15 cellular contexts compared by ENCODE assay signal in the genomic region with DNA sequence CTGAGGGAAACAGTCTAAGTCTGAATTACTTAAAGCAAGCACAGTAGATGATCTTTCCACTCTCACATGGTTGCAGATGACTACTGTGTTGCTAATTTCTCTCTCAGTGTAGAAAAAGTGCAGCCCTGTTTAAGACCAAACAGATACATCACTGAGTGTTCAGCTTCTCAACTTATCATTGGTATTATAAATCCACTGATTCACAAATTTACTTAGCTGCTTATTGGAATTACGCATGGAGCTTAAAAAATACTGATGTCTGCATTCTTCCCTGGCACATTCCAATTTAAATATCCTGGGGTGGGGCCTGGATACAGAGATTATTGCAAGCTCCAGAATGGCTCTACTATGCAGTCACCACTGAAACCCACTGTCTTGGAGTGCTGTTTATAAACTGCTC.
DNase-seq lines count a peak whose midpoint lies in the region; ATAC-seq, FAIRE-seq and TF ChIP-seq lines count a peak whose summit lies in the region.
"Had no signal": no experiment of that assay in that cellular context is flagged by ENCODE, and none has a peak within 500 bp of the region (broad histone marks: within the 10 kb centered on the region; RNA-seq: fewer than 3 reads in every experiment).

No MANE protein-coding gene starts in this region.

- H3K4me1 ChIP-seq in keratinocyte (ENCODE audit: control insufficient read depth, extremely low read depth, insufficient read depth, low read length) = peaks cover 8% of the 10 kb centered on the region
- H3K4me1 ChIP-seq in mucosa of descending colon (ENCODE audit: low read depth) = no peaks in the 10 kb centered on the region
- no peaks in the 10 kb centered on the region for H3K4me1 ChIP-seq in naive thymus-derived CD4-positive, alpha-beta T cell (ENCODE audit: control insufficient read depth in 2 of 2, insufficient read depth in 2 of 2, low read length in 2 of 2)
- no peaks in the 10 kb centered on the region for H3K4me1 ChIP-seq in testis
- H3K4me1 ChIP-seq: pancreas, suprapubic skin had no signal

- H3K27ac ChIP-seq in brain microvascular endothelial cell (peak overlapping the region; percentile 91), keratinocyte (ENCODE audit: control insufficient read depth, insufficient read depth, low read length) (peak overlapping the region; percentile 69), testis (no peak overlapping the region)
- H3K27ac ChIP-seq in naive thymus-derived CD4-positive, alpha-beta T cell (ENCODE audit: low read depth, low read length) = no peak overlapping the region
- H3K27ac ChIP-seq: esophagus muscularis mucosa, pancreas, suprapubic skin had no signal

- no peak for TF ChIP-seq CTCF in brain microvascular endothelial cell (IDR thresholded peaks at IDR 0.05; ENCODE audit: low read depth, low read length, missing control alignments)
- TF ChIP-seq CTCF in keratinocyte (optimal IDR thresholded peaks at IDR 0.05 in 1 of 3, IDR thresholded peaks at IDR 0.05 in 1 of 3, conservative IDR thresholded peaks at IDR 0.05 in 1 of 3; ENCODE audit: extremely low read depth in 1 of 3, insufficient read depth in 2 of 3, low read length in 3 of 3) = no peak
- TF ChIP-seq CTCF in mucosa of descending colon (IDR thresholded peaks at IDR 0.05) = no peak
- no peak for TF ChIP-seq CTCF in testis (IDR thresholded peaks at IDR 0.05)

- H3K36me3 ChIP-seq in brain microvascular endothelial cell (replicated peaks) (no peaks in the 10 kb centered on the region), keratinocyte (ENCODE audit: control insufficient read depth in 2 of 2, extremely low read depth in 1 of 2, insufficient read depth in 2 of 2, low read length in 2 of 2) (no peaks in the 10 kb centered on the region), mucosa of descending colon (ENCODE audit: low read depth) (no peaks in the 10 kb centered on the region), testis (ENCODE audit: low read depth, missing control alignments) (no peaks in the 10 kb centered on the region)
- H3K36me3 ChIP-seq in naive thymus-derived CD4-positive, alpha-beta T cell (ENCODE audit: control insufficient read depth in 2 of 3, insufficient read depth in 3 of 3, low read length in 3 of 3) = no peaks in the 10 kb centered on the region
- H3K36me3 ChIP-seq: esophagus muscularis mucosa, pancreas, suprapubic skin had no signal

- H3K27ac Mint-ChIP-seq in naive thymus-derived CD4-positive, alpha-beta T cell = no peak overlapping the region

- no peak for ATAC-seq in mucosa of descending colon
- no peak for ATAC-seq in naive thymus-derived CD4-positive, alpha-beta T cell
- ATAC-seq: pancreas had no signal

- H3K27me3 ChIP-seq in brain microvascular endothelial cell (replicated peaks) (no peaks in the 10 kb centered on the region), keratinocyte (ENCODE audit: control insufficient read depth, extremely low read depth, insufficient read depth, low read length) (no peaks in the 10 kb centered on the region), testis (no peaks in the 10 kb centered on the region)
- H3K27me3 ChIP-seq in naive thymus-derived CD4-positive, alpha-beta T cell (ENCODE audit: control insufficient read depth in 2 of 2, insufficient read depth in 2 of 2, low read length in 2 of 2) = no peaks in the 10 kb centered on the region
- H3K27me3 ChIP-seq: esophagus muscularis mucosa, pancreas, suprapubic skin had no signal

- CTCF ChIA-PET in naive thymus-derived CD4-positive, alpha-beta T cell (lab: Charles Lee) = no interaction called here

- in situ Hi-C loops in brain microvascular endothelial cell (cut with HindIII; ENCODE audit: low pct_ligation_motif_present, low sequenced_read_pairs) = no loop called here

- H3K4me2 ChIP-seq in keratinocyte (ENCODE audit: control insufficient read depth, extremely low read depth, insufficient read depth, low read depth, low read length) = peak overlapping the region; percentile 15

- DNase-seq in AG08395 (ENCODE audit: low spot score) (peak; percentile 44), M059J (ENCODE audit: low read depth) (peak; percentile 47), brain microvascular endothelial cell (peak; percentile 45), keratinocyte (ENCODE audit: low read depth, low spot score) (no peak), mucosa of descending colon (no peak), testis (no peak), SHP77 treated with DMSO at 0.1 percent for 48 hours (lab: John Stamatoyannopoulos, UW) (no peak)
- no peak for DNase-seq in naive thymus-derived CD4-positive, alpha-beta T cell
- DNase-seq: activated CD8-positive, alpha-beta memory T cell treated with anti-CD3 and anti-CD28 coated beads for 24 hours; activated naive CD4-positive, alpha-beta T cell; mesendoderm; NCI-H2107; pancreas had no signal

- no peaks in the 10 kb centered on the region for H3K4me1 Mint-ChIP-seq in naive thymus-derived CD4-positive, alpha-beta T cell

- dilution Hi-C loops in keratinocyte (cut with MboI; ENCODE audit: extremely low pct_ligation_motif_present, low sequenced_read_pairs) = no loop called here

- POLR2A ChIA-PET in naive thymus-derived CD4-positive, alpha-beta T cell (lab: Charles Lee) = no interaction called here

- H3K79me2 ChIP-seq in keratinocyte (ENCODE audit: control insufficient read depth, insufficient read depth, low read length) = no peaks in the 10 kb centered on the region

- H3K9me3 ChIP-seq in keratinocyte (ENCODE audit: control insufficient read depth, low read depth, low read length) (no peaks in the 10 kb centered on the region), mucosa of descending colon (no peaks in the 10 kb centered on the region), testis (no peaks in the 10 kb centered on the region)
- H3K9me3 ChIP-seq in naive thymus-derived CD4-positive, alpha-beta T cell (ENCODE audit: control insufficient read depth in 2 of 3, low read length in 3 of 3) = no peaks in the 10 kb centered on the region
- H3K9me3 ChIP-seq: esophagus muscularis mucosa, pancreas, suprapubic skin had no signal

- H3K4me3 Mint-ChIP-seq in naive thymus-derived CD4-positive, alpha-beta T cell = no peak overlapping the region

- H3K27me3 Mint-ChIP-seq in naive thymus-derived CD4-positive, alpha-beta T cell = no peaks in the 10 kb centered on the region

- no peak for TF ChIP-seq POLR2A in testis (IDR thresholded peaks at IDR 0.05)

- H2AFZ ChIP-seq in keratinocyte (ENCODE audit: control insufficient read depth, low read length) = peak overlapping the region; percentile 79

- peak overlapping the region; percentile 31 for H3K9ac ChIP-seq in keratinocyte (ENCODE audit: control insufficient read depth, extremely low read depth, insufficient read depth, low read length)

- FAIRE-seq in keratinocyte (lab: Jason Lieb, UNC) = peak; percentile 77
- FAIRE-seq: pancreas had no signal

- H3K4me3 ChIP-seq in brain microvascular endothelial cell (ENCODE audit: low read depth, low read length) = no peak overlapping the region
- no peak overlapping the region for H3K4me3 ChIP-seq in keratinocyte (ENCODE audit: control insufficient read depth in 2 of 3, extremely low read depth in 1 of 3, insufficient read depth in 2 of 3, low read depth in 1 of 3, low read length in 3 of 3)
- H3K4me3 ChIP-seq in mucosa of descending colon = no peak overlapping the region
- no peak overlapping the region for H3K4me3 ChIP-seq in naive thymus-derived CD4-positive, alpha-beta T cell (ENCODE audit: low read length)
- no peak overlapping the region for H3K4me3 ChIP-seq in testis
- H3K4me3 ChIP-seq: esophagus muscularis mucosa, pancreas, suprapubic skin had no signal

- WGBS in testis, 2 donors = 66 to 82% methylated on average over 1 of the region's 1 CpG

- H3K9me3 Mint-ChIP-seq in naive thymus-derived CD4-positive, alpha-beta T cell = peaks cover 0 to 9% (median 0%) of the 10 kb centered on the region in 11 donors

- no peaks in the 10 kb centered on the region for H3K9me1 ChIP-seq in keratinocyte (ENCODE audit: control insufficient read depth, extremely low read depth, insufficient read depth, low read length)

- H4K20me1 ChIP-seq in keratinocyte (ENCODE audit: control insufficient read depth, extremely low read depth, insufficient read depth, low read length) = no peaks in the 10 kb centered on the region

- no peaks in the 10 kb centered on the region for H3K36me3 Mint-ChIP-seq in naive thymus-derived CD4-positive, alpha-beta T cell

- intact Hi-C loops in mucosa of descending colon (cut with DNase I, micrococcal nuclease) (no loop called here), testis (cut with DNase I; ENCODE audit: low total_unique reads) (no loop called here)
- intact Hi-C loops in naive thymus-derived CD4-positive, alpha-beta T cell (cut with micrococcal nuclease) = no loop called here

Comparison
In these comparisons a context has a peak if more than half of its experiments do, and no peak if none do; other contexts are left out.
1. DNase-seq: peak in AG08395 (single experiment), M059J (single experiment) and brain microvascular endothelial cell (single experiment); none in keratinocyte (single experiment), mucosa of descending colon (0 of 3), naive thymus-derived CD4-positive, alpha-beta T cell (0 of 9), testis (single experiment) and SHP77 treated with DMSO at 0.1 percent for 48 hours (single experiment).
2. H3K27ac ChIP-seq: peak in brain microvascular endothelial cell (single experiment) and keratinocyte (single experiment); none in naive thymus-derived CD4-positive, alpha-beta T cell (single experiment) and testis (0 of 2).